Comparison of ENCODE assay signal across 11 cellular contexts in the genomic region with DNA sequence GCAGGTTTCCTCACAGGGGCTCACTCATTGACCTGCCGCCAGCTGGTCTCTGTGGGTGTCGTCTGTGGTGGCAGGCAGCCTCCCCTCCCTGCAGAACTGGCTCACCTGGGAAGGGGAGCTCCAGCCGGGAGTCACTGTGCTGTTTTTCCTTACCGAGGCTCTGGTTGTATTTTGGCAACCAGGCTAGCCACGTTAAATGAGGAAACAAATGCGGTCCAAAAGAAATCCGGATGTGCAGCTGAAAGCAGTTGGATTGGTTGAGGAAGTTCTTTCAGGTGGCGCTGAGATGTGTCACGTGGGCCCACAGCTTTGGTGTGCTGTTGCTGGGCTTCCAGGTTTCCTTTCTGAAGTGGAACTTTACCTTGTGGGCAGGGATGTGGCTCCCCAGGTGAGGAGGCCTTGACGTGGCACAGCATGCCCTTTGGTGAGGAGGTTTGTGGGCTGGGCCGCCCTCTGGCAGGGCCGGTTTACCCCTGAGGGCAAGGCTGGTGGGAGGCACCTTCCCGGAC. TPM values are rescaled to one million over a fixed set of nuclear protein-coding genes. Genes with fewer than 3 reads are reported as not detected.
DNase-seq lines count a peak whose midpoint lies in the region; ATAC-seq, FAIRE-seq and TF ChIP-seq lines count a peak whose summit lies in the region.
"Had no signal": no experiment of that assay in that cellular context is flagged by ENCODE, and none has a peak within 500 bp of the region (broad histone marks: within the 10 kb centered on the region; RNA-seq: fewer than 3 reads in every experiment).

No MANE protein-coding gene starts in this region.

- H3K27me3 ChIP-seq in BLaER1 treated with 17β-estradiol and CSF1 and Interleukin-3, amounts not matched to agents 10 nM and 100 nM: no peaks in the 10 kb centered on the region
- H3K27me3 ChIP-seq: heart left ventricle had no signal

- peak overlapping the region; percentile 72 to 88 (median 76) for H3K4me2 ChIP-seq in BLaER1 treated with 17β-estradiol and CSF1 and Interleukin-3, amounts not matched to agents 10 nM and 100 nM

- DNase-seq in T-cell (peak in 31 of 34 experiments; percentile 14 to 70 (median 37)), NCI-H1436 (lab: John Stamatoyannopoulos, UW) (no peak), GM12892 (ENCODE audit: insufficient read length) (no peak), sciatic nerve (ENCODE audit: low spot score) (no peak), ecto neural progenitor cell (ENCODE audit: low spot score) (no peak)
- DNase-seq: heart left ventricle, NCI-H526, small intestine had no signal

- peak overlapping the region in 2 of 3 donors; percentile 55 to 65 for H3K4me3 Mint-ChIP-seq in T-cell

- CTCF ChIA-PET in T-cell (lab: Charles Lee): no interaction called here

- peak; percentile 64 for ATAC-seq in GM21447 (IDR thresholded peaks at IDR 0.05; ENCODE audit: unreplicated experiment)
- ATAC-seq in T-cell (replicated peaks in 1 of 4): peak; percentile 74 to 92 (median 82)
- ATAC-seq in esophagus mucosa: peak; percentile 88
- ATAC-seq in sciatic nerve: no peak

- H4K20me1 ChIP-seq in BLaER1 treated with 17β-estradiol and CSF1 and Interleukin-3, amounts not matched to agents 10 nM and 100 nM: peaks cover 0 to 29% (median 0%) of the 10 kb centered on the region in 11 experiments; a peak in 2 of 22 replicates

- TF ChIP-seq POLR2A in GM12892 (IDR thresholded peaks at IDR 0.05; ENCODE audit: low read depth, low read length): no peak

- peaks cover 16% of the 10 kb centered on the region for H3K36me3 Mint-ChIP-seq in T-cell

- peak overlapping the region in 1 of 2 donors; percentile 36 for H3K27ac Mint-ChIP-seq in T-cell

- H3K36me3 ChIP-seq in BLaER1 treated with 17β-estradiol and CSF1 and Interleukin-3, amounts not matched to agents 10 nM and 100 nM: peaks cover 0 to 35% (median 0%) of the 10 kb centered on the region in 11 experiments; a peak in 6 of 22 replicates

- POLR2A ChIA-PET in T-cell (lab: Charles Lee): no interaction called here

- no peaks in the 10 kb centered on the region for H3K9me3 ChIP-seq in BLaER1 treated with 17β-estradiol and CSF1 and Interleukin-3, amounts not matched to agents 10 nM and 100 nM (replicated peaks in 1 of 11)
- H3K9me3 ChIP-seq: heart left ventricle had no signal

- peak overlapping the region in 7 of 11 experiments; percentile 13 to 48 (median 26); a peak in 9 of 22 replicates for H3K9ac ChIP-seq in BLaER1 treated with 17β-estradiol and CSF1 and Interleukin-3, amounts not matched to agents 10 nM and 100 nM

- intact Hi-C loops in sciatic nerve (cut with DNase I): no loop called here

- H3K9me3 Mint-ChIP-seq in T-cell: no peaks in the 10 kb centered on the region

- H3K4me1 Mint-ChIP-seq in T-cell: peaks cover 0 to 8% (median 6%) of the 10 kb centered on the region in 3 donors

- FAIRE-seq in GM12892 (lab: Jason Lieb, UNC): no peak
- FAIRE-seq: small intestine had no signal

- H3K27me3 Mint-ChIP-seq in T-cell: no peaks in the 10 kb centered on the region

- H3K4me1 ChIP-seq in BLaER1 treated with 17β-estradiol and CSF1 and Interleukin-3, amounts not matched to agents 10 nM and 100 nM: peaks cover 50 to 90% (median 79%) of the 10 kb centered on the region in 10 experiments

- peak overlapping the region in 9 of 11 experiments; percentile 3 to 69 (median 58); a peak in 14 of 22 replicates for H3K27ac ChIP-seq in BLaER1 treated with 17β-estradiol and CSF1 and Interleukin-3, amounts not matched to agents 10 nM and 100 nM
- H3K27ac ChIP-seq: heart left ventricle had no signal

- H3K4me3 ChIP-seq in BLaER1 treated with 17β-estradiol and CSF1 and Interleukin-3, amounts not matched to agents 10 nM and 100 nM: peak overlapping the region in 3 of 10 experiments; percentile 23 to 37 (median 31); a peak in 6 of 20 replicates

RNA-seq across cellular contexts. Expression of a gene that starts 14.2 kb away (rescaled TPM):
- total RNA-seq in T-cell (10 to 100 TPM; 17.3 to 26.3 (median 22.8) TPM), esophagus mucosa (6.1 TPM), sciatic nerve (189 TPM)
- polyA plus RNA-seq in GM12892 (2012; ENCODE audit: missing spikeins): 1.4 TPM

Comparison
In these comparisons a context has a peak if more than half of its experiments do, and no peak if none do; other contexts are left out.
1. DNase-seq: peak in T-cell (31 of 34); none in NCI-H1436 (single experiment), GM12892 (single experiment), sciatic nerve (single experiment) and ecto neural progenitor cell (single experiment).